In the genomic region with DNA sequence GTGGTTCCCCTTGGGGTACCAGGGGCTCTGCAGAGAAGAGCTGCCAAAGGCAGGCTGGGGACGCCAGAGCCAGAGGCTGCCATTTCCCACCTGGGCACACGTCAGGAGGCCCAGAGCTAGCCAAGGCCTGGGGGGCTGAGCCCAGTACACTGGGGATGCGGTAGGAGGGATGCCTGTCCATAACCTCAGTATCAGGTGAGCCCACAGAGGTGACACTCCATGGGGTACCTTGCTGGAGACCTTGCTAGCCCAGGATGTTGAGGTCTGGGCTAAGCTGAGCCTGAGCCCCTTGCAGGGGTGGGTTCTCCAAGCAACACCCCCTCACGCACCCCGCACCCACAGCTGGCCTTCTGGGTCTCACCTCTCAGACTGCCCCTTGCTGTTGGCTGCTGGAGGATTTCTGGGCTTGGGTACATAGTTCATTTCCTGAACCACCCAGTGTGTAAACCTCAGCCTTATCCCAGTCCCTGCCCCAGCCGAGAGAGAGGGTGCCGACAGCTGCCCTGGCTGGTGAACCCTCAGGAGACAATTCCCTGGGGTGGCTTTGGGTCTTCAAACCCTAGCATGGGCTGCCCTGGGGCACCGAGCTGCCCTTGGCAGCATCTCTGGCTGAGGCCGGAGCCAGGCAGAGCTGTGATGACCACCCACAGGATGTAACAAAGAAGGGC, we compare ENCODE assay signal across 1 cellular context.
TF ChIP-seq lines count a peak whose summit lies in the region.

No MANE protein-coding gene starts in this region.

TF ChIP-seq in IMR-90, 13 proteins besides CTCF, POLR2A, EP300 and RAD21:
- no peak for TF ChIP-seq MAFK (IDR thresholded peaks at IDR 0.05; ENCODE audit: low read depth, low read length)
